Comparison of ENCODE assay signal across 8 cellular contexts in genomic region chr11:96306933-96307747, GRCh38. TPM values are rescaled to one million over a fixed set of nuclear protein-coding genes. Genes with fewer than 3 reads are reported as not detected.
A peak's percentile ranks its signal among the peaks of the same experiment; 100 is the strongest.
DNase-seq lines count a peak whose midpoint lies in the region; ATAC-seq and TF ChIP-seq lines count a peak whose summit lies in the region.

No MANE protein-coding gene starts in this region.

- no peaks in the 10 kb centered on the region for H3K27me3 Mint-ChIP-seq in activated naive CD8-positive, alpha-beta T cell treated with anti-CD3 and anti-CD28 coated beads for 36 hours

- peak; percentile 91 for ATAC-seq in omental fat pad (ENCODE audit: low FRiP score)
- ATAC-seq in HG02678 (IDR thresholded peaks at IDR 0.05; ENCODE audit: unreplicated experiment), result no peak

- peak overlapping the region; percentile 70 for H3K4me3 Mint-ChIP-seq in activated naive CD8-positive, alpha-beta T cell treated with anti-CD3 and anti-CD28 coated beads for 36 hours

- H3K27ac Mint-ChIP-seq in activated naive CD8-positive, alpha-beta T cell treated with anti-CD3 and anti-CD28 coated beads for 36 hours, result peak overlapping the region; percentile 67

- peak; percentile 95 for DNase-seq in DMS153 treated with DMSO at 0.1 percent for 48 hours (lab: John Stamatoyannopoulos, UW; ENCODE audit: unreplicated experiment)
- peak; percentile 72 to 96 (median 76) for DNase-seq in NCI-H1417 (lab: John Stamatoyannopoulos, UW)
- peak; percentile 17 for DNase-seq in activated naive CD8-positive, alpha-beta T cell treated with anti-CD3 and anti-CD28 coated beads for 36 hours
- peak; percentile 98 for DNase-seq in glomerular visceral epithelial cell (ENCODE audit: extremely low spot score)
- DNase-seq in omental fat pad (ENCODE audit: low spot score), result peak; percentile 93
- no peak for DNase-seq in NOMO-1 treated with dmso at 0.1 percent for 144 hours (lab: John Stamatoyannopoulos, UW; ENCODE audit: unreplicated experiment)
- no peak for DNase-seq in GM13976 (ENCODE audit: low spot score)

- peaks cover 20% of the 10 kb centered on the region for H3K36me3 Mint-ChIP-seq in activated naive CD8-positive, alpha-beta T cell treated with anti-CD3 and anti-CD28 coated beads for 36 hours

- in situ Hi-C loops in GM13976 (cut with MboI; ENCODE audit: low sequenced_read_pairs, unreplicated experiment), result no loop called here

- no peaks in the 10 kb centered on the region for H3K9me3 Mint-ChIP-seq in activated naive CD8-positive, alpha-beta T cell treated with anti-CD3 and anti-CD28 coated beads for 36 hours

- TF ChIP-seq CTCF in omental fat pad (IDR thresholded peaks at IDR 0.05) (no peak), GM13976 (IDR thresholded peaks at IDR 0.05; ENCODE audit: borderline replicate concordance, control extremely low read depth, extremely low read depth, insufficient read depth, missing control alignments) (no peak)

- H3K4me1 Mint-ChIP-seq in activated naive CD8-positive, alpha-beta T cell treated with anti-CD3 and anti-CD28 coated beads for 36 hours, result peaks cover 77% of the 10 kb centered on the region

RNA-seq across cellular contexts. Expression of gene MAML2, which starts 35.9 kb away (rescaled TPM):
- 10 to 100 TPM; 14.1 to 14.3 TPM for total RNA-seq in activated naive CD8-positive, alpha-beta T cell treated with anti-CD3 and anti-CD28 coated beads for 36 hours
- total RNA-seq in omental fat pad, result 10 to 100 TPM; 34.2 to 49.8 (median 44.4) TPM

Comparison
In these comparisons a context has a peak if more than half of its experiments do, and no peak if none do; other contexts are left out.
1. DNase-seq: peak in DMS153 treated with DMSO at 0.1 percent for 48 hours (single experiment), NCI-H1417 (3 of 3), activated naive CD8-positive, alpha-beta T cell treated with anti-CD3 and anti-CD28 coated beads for 36 hours (single experiment), glomerular visceral epithelial cell (single experiment) and omental fat pad (single experiment); none in NOMO-1 treated with dmso at 0.1 percent for 144 hours (single experiment) and GM13976 (single experiment).